17 cellular contexts compared by ENCODE assay signal in the genomic region with DNA sequence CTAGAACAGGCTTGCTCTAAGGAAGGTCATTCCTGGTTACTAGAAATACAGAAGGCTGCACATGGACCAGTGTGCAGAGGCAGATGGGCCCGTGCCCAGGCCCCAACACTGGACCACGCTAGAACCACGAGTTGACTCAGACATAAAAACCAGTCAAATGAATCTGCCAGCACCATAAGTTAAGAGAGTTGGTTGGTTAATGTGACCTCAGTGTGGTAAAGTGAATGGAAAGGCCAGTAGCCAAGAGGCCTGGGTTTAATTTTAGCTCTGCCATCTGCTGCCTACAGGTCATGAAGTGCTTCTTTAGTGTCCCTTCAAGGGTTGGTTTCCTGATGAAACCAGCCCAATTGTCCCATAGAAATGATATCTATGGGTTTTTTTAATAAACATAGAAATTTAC.
"Had no signal": no experiment of that assay in that cellular context is flagged by ENCODE, and none has a peak within 500 bp of the region (broad histone marks: within the 10 kb centered on the region; RNA-seq: fewer than 3 reads in every experiment).

No MANE protein-coding gene starts in this region.

- H3K9me3 ChIP-seq: adrenal gland, thoracic aorta had no signal

- ATAC-seq: activated T-helper 17 cell treated with anti-CD3 and anti-CD28 coated beads, Interleukin-2, amount 50 U/mL, for 72 hours; left lobe of liver had no signal

- DNase-seq: activated B cell treated with CpG ODN at 0.5 μM for 24 hours; activated CD4-positive, alpha-beta T cell treated with anti-CD3 and anti-CD28 coated beads, Interleukin-2, amount 10 ng/mL, durations not matched to agents 7 days and 5 days; activated CD8-positive, alpha-beta memory T cell treated with anti-CD3 and anti-CD28 coated beads for 24 hours; activated naive CD4-positive, alpha-beta T cell treated with anti-CD3 and anti-CD28 coated beads, Interleukin-2, amount 50 U/mL, for 16 hours; activated T-cell treated with anti-CD3 and anti-CD28 coated beads for 4 hours; adrenal gland; central memory CD4-positive, alpha-beta T cell; cortex of kidney; effector memory CD4-positive, alpha-beta T cell; mesenchymal stem cell; retina; small intestine; stomach; T-helper 1 cell had no signal

- H3K4me3 ChIP-seq: adrenal gland, stomach, thoracic aorta had no signal

- H3K36me3 ChIP-seq: adrenal gland, stomach, thoracic aorta had no signal

- H3K27ac ChIP-seq: adrenal gland, stomach, thoracic aorta had no signal

- H3K27me3 ChIP-seq: adrenal gland, stomach had no signal
